8 cellular contexts compared by ENCODE assay signal in the genomic region with DNA sequence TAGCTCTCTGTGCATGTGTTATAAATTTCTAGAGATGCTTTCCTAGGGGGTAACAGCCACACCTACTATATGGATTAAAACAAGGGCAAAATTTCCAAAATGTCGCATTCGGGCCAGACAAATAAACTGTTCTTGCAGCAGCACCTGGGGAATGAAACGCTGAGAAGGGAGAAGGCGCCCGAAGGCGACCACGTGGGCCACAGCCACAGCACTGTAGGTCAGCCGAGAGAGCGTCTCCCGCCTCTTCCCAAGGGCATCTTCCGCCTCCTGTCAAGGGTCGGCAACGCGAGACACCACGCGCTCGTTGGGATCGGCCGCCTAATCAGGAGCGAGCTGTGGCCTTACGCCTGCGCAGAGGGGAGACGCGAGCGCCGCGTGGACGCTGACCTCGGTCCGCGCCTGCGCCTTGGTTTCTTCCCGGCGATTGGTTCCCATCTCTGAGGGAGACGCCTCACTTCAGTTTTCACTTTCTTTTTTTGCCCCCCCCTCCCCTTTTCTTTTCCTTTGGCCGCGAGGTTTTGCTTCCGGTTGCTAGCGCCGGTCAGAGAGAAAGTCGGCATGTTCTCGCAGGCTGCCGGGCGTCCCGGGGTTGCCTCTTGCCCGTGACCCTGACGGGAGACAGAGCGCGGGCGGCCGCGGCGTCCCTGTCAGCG. TPM values are rescaled to one million over a fixed set of nuclear protein-coding genes. Genes with fewer than 3 reads are reported as not detected.
A peak's percentile ranks its signal among the peaks of the same experiment; 100 is the strongest.
DNase-seq lines count a peak whose midpoint lies in the region; ATAC-seq and TF ChIP-seq lines count a peak whose summit lies in the region.

Gene TASOR2, plus strand, starts transcription at position 521 of the 653 bp plus-strand sequence. CDS start 35,805 bp downstream, outside the sequence.

- H3K27ac ChIP-seq in Karpas-422 (ENCODE audit: low read length) = peak within 1 kb of the TSS; percentile 70
- peak within 1 kb of the TSS; percentile 86 to 92 (median 90) for H3K27ac ChIP-seq in esophagus muscularis mucosa (replicated peaks in 1 of 4)
- H3K27ac ChIP-seq in muscle layer of duodenum (ENCODE audit: low read length) = peak within 1 kb of the TSS; percentile 80

- H3K4me1 ChIP-seq in Karpas-422 (ENCODE audit: low read length) (peaks cover 26% of the 10 kb centered on the region), esophagus muscularis mucosa (peaks cover 8 to 34% (median 27%) of the 10 kb centered on the region in 4 donors), muscle layer of duodenum (ENCODE audit: control insufficient read depth in 1 of 2, insufficient read depth in 2 of 2, low read length in 2 of 2) (peaks cover 0 to 16% of the 10 kb centered on the region in 2 donors)

- peaks cover 20% of the 10 kb centered on the region; the same call in 1 of the 2 replicates for H4K20me1 ChIP-seq in Karpas-422 (ENCODE audit: insufficient read depth, low read depth, low read length)

- H3K4me3 ChIP-seq in Karpas-422 (ENCODE audit: low read length) (peak within 1 kb of the TSS; percentile 87), esophagus muscularis mucosa (peak within 1 kb of the TSS; percentile 88 to 97 (median 94)), muscle layer of duodenum (ENCODE audit: low read depth in 1 of 2, low read length in 2 of 2) (peak within 1 kb of the TSS; percentile 86 to 99)

- H3K9ac ChIP-seq in Karpas-422 (ENCODE audit: low read length) = peak within 1 kb of the TSS; percentile 93

- no peaks in the 10 kb centered on the region for H3K9me2 ChIP-seq in Karpas-422 (replicated peaks; ENCODE audit: insufficient read depth, low read length)

- DNase-seq in DMS79 (lab: John Stamatoyannopoulos, UW) (peak; percentile 68), Karpas-422 (peak; percentile 99), RKO (ENCODE audit: low spot score) (peak; percentile 100), activated T-helper 1 cell treated with Interleukin-2 at 50 U/mL for 16 hours (ENCODE audit: low read depth) (peak; percentile 94), esophagus muscularis mucosa (ENCODE audit: extremely low spot score) (peak; percentile 98)
- DNase-seq in stimulated activated CD8-positive, alpha-beta memory T cell treated with anti-CD3 and anti-CD28 coated beads, Interleukin-7, amount 100 ng/mL, for 4 hours (ENCODE audit: low read depth in 2 of 2) = peak; percentile 94 to 98

- peak within 1 kb of the TSS; percentile 92 for H3K4me2 ChIP-seq in Karpas-422 (ENCODE audit: low read depth, low read length, poor library complexity, severe bottlenecking)

- 2% methylated on average over 39 of the region's 54 CpGs for WGBS in esophagus muscularis mucosa

- peak; percentile 71 for ATAC-seq in GM21786 (IDR thresholded peaks at IDR 0.05; ENCODE audit: unreplicated experiment)

- no peak for TF ChIP-seq CTCF in esophagus muscularis mucosa (IDR thresholded peaks at IDR 0.05)

- H3K36me3 ChIP-seq in Karpas-422 (ENCODE audit: insufficient read depth, low read length) (peaks cover 6% of the 10 kb centered on the region), esophagus muscularis mucosa (no peaks in the 10 kb centered on the region), muscle layer of duodenum (ENCODE audit: control insufficient read depth in 1 of 2, insufficient read depth in 2 of 2, low read length in 2 of 2) (no peaks in the 10 kb centered on the region)

- intact Hi-C loops in esophagus muscularis mucosa (cut with DNase I) = loop anchor here (10.0 kb wide), 1 partner anchor 190 kb away; no protein-coding TSS in a partner anchor

- H2AFZ ChIP-seq in Karpas-422 (ENCODE audit: low read length) = peak within 1 kb of the TSS; percentile 79

- no peak for TF ChIP-seq POLR2A in esophagus muscularis mucosa (IDR thresholded peaks at IDR 0.05; ENCODE audit: low read depth)

- H3K27me3 ChIP-seq in Karpas-422 (ENCODE audit: low read length) (no peaks in the 10 kb centered on the region), esophagus muscularis mucosa (no peaks in the 10 kb centered on the region), muscle layer of duodenum (ENCODE audit: low read depth, low read length) (no peaks in the 10 kb centered on the region)

- H3K79me2 ChIP-seq in Karpas-422 (ENCODE audit: low read length) = peaks cover 47% of the 10 kb centered on the region

- TF ChIP-seq EP300 in esophagus muscularis mucosa (IDR thresholded peaks at IDR 0.05) = no peak

- H3K9me3 ChIP-seq in Karpas-422 (ENCODE audit: low read length) (no peaks in the 10 kb centered on the region), esophagus muscularis mucosa (no peaks in the 10 kb centered on the region), muscle layer of duodenum (ENCODE audit: control insufficient read depth in 1 of 2, low read length in 2 of 2) (no peaks in the 10 kb centered on the region)

RNA-seq across cellular contexts. Expression of gene TASOR2, which starts in this region (rescaled TPM):
- total RNA-seq in Karpas-422 (2014; rRNA removed; shearing (Covaris generic); ENCODE audit: low replicate concordance) = 57.7 and 63.7 TPM in 2 replicates
- 10 to 100 TPM; 56.9 to 66.3 (median 63.9) TPM for total RNA-seq in esophagus muscularis mucosa

Comparison
In these comparisons a context has a peak if more than half of its experiments do, and no peak if none do; other contexts are left out.
1. Peak in every context shown above with its lines: DNase-seq, ATAC-seq, H3K4me3 ChIP-seq and H3K27ac ChIP-seq.